In the genomic region with DNA sequence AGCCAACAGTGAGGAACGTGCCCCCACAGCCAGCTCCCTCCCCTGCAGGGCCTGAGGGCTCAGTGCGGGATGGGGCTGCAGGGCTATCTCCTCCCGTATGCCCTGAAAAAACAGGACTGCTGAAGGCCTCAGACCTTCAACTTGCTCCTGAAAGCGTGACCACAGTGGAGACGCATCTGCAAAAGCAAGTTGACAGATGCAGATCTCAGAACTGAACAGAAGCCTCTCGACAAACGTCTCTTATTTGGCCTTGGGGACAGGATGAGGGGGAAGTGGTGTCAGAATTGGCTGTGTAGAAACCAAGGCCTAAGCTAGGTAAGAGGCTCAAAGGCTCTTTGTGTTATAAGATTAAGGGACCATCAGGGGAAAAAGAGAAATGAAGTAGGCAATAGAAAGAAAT, we compare ENCODE assay signal across 26 cellular contexts.
"Had no signal": no experiment of that assay in that cellular context is flagged by ENCODE, and none has a peak within 500 bp of the region (broad histone marks: within the 10 kb centered on the region; RNA-seq: fewer than 3 reads in every experiment).

No MANE protein-coding gene starts in this region.

- H3K4me3 ChIP-seq: breast epithelium, SJSA1 had no signal

- H3K4me3 Mint-ChIP-seq: activated CD8-positive, alpha-beta T cell treated with anti-CD3 and anti-CD28 coated beads, Interleukin-2, amount 10 ng/mL, durations not matched to agents 7 days and 5 days; activated naive CD4-positive, alpha-beta T cell treated with anti-CD3 and anti-CD28 coated beads, Interleukin-2, amount 50 U/mL, for 24 hours; T-helper 1 cell treated with Interleukin-12 subunit alpha and Interleukin-12 subunit beta and Interleukin-4 antibody, amounts not matched to agents 30 μg/mL and 1 μg/mL, for 36 hours; WTC11 had no signal

- H3K9me3 Mint-ChIP-seq: activated naive CD4-positive, alpha-beta T cell treated with anti-CD3 and anti-CD28 coated beads, Interleukin-2, amount 50 U/mL, for 24 hours; T-helper 1 cell treated with Interleukin-12 subunit alpha and Interleukin-12 subunit beta and Interleukin-4 antibody, amounts not matched to agents 30 μg/mL and 1 μg/mL, for 36 hours had no signal

- ATAC-seq: activated CD8-positive, alpha-beta T cell treated with anti-CD3 and anti-CD28 coated beads, Interleukin-2, amount 10 ng/mL, durations not matched to agents 7 days and 5 days; PC-3; SK-N-SH treated with all-trans-retinoic acid at 6 μM for 48 hours; WTC11 had no signal

- H3K27ac ChIP-seq: breast epithelium, SJSA1 had no signal

- H3K27ac Mint-ChIP-seq: activated CD8-positive, alpha-beta T cell treated with anti-CD3 and anti-CD28 coated beads, Interleukin-2, amount 10 ng/mL, durations not matched to agents 7 days and 5 days; activated naive CD4-positive, alpha-beta T cell treated with anti-CD3 and anti-CD28 coated beads, Interleukin-2, amount 50 U/mL, for 24 hours; T-helper 1 cell treated with Interleukin-12 subunit alpha and Interleukin-12 subunit beta and Interleukin-4 antibody, amounts not matched to agents 30 μg/mL and 1 μg/mL, for 36 hours; WTC11 had no signal

- H3K36me3 ChIP-seq: breast epithelium, SJSA1 had no signal

- H3K9me3 ChIP-seq: breast epithelium, SJSA1 had no signal

- H3K27me3 ChIP-seq: breast epithelium, SJSA1 had no signal

- H3K4me1 ChIP-seq: breast epithelium, SJSA1 had no signal

- H3K4me1 Mint-ChIP-seq: activated naive CD4-positive, alpha-beta T cell treated with anti-CD3 and anti-CD28 coated beads, Interleukin-2, amount 50 U/mL, for 24 hours had no signal

- DNase-seq: activated CD4-positive, alpha-beta T cell treated with anti-CD3 and anti-CD28 coated beads for 48 hours; activated CD4-positive, alpha-beta T cell treated with anti-CD3 and anti-CD28 coated beads, Interleukin-2, amount 50 U/mL, for 4 hours; activated CD4-positive, CD25-positive, alpha-beta regulatory T cell treated with anti-CD3 and anti-CD28 coated beads, Interleukin-2, amount 50 U/mL, for 72 hours; activated CD8-positive, alpha-beta memory T cell treated with anti-CD3 and anti-CD28 coated beads, Interleukin-2, amount 50 U/mL, for 48 hours; activated CD8-positive, alpha-beta T cell treated with anti-CD3 and anti-CD28 coated beads, Interleukin-2, amount 10 ng/mL, durations not matched to agents 7 days and 5 days; activated effector memory CD4-positive, alpha-beta T cell treated with Interleukin-2 at 50 U/mL for 16 hours; activated naive CD4-positive, alpha-beta T cell; activated T-cell treated with anti-CD3 and anti-CD28 coated beads, Interleukin-2, amount 50 U/mL, for 1 hour; aorta; caudate nucleus; Kasumi-1; NCI-H146; NCI-H187 treated with DMSO at 0.1 percent for 48 hours; NCI-H2081 treated with DMSO at 0.1 percent for 48 hours; NCI-H2171; NCI-H2227 treated with DMSO at 0.1 percent for 48 hours; NCI-H446 treated with DMSO at 0.1 percent for 48 hours; NCI-H524 treated with DMSO at 0.1 percent for 48 hours; PC-3; SHP77 had no signal

- H3K36me3 Mint-ChIP-seq: activated naive CD4-positive, alpha-beta T cell treated with anti-CD3 and anti-CD28 coated beads, Interleukin-2, amount 50 U/mL, for 24 hours; WTC11 had no signal
